In genomic region chr6:51045548-51045947, GRCh38 we compare ENCODE assay signal across 1 cellular context.
TF ChIP-seq lines count a peak whose summit lies in the region.

No MANE protein-coding gene starts in this region.

TF ChIP-seq in SK-N-SH treated with all-trans-retinoic acid at 6 μM for 48 hours, 23 proteins besides CTCF, POLR2A, EP300 and RAD21 (continued from another document):
- TF ChIP-seq ZFP30 (CRISPR knock-in tag; IDR thresholded peaks at IDR 0.05): no peak
- TF ChIP-seq GLIS3 (CRISPR knock-in tag; IDR thresholded peaks at IDR 0.05): no peak
